18 cellular contexts compared by ENCODE assay signal in genomic region chr4:3684546-3684945, GRCh38.
"Had no signal": no experiment of that assay in that cellular context is flagged by ENCODE, and none has a peak within 500 bp of the region (broad histone marks: within the 10 kb centered on the region; RNA-seq: fewer than 3 reads in every experiment).

No MANE protein-coding gene starts in this region.

- H3K27me3 ChIP-seq: hepatocyte, right atrium auricular region, testis, tibial nerve had no signal

- H3K27ac Mint-ChIP-seq: dendritic cell treated with granulocyte-macrophage colony-stimulating factor and Interleukin-4, amounts not matched to agents 40 ng/mL and 50 ng/mL, for 4 days; effector memory CD8-positive, alpha-beta T cell; naive B cell; stimulated activated effector memory CD8-positive, alpha-beta T cell treated with anti-CD3 and anti-CD28 coated beads, Interleukin-12 subunit alpha, Interleukin-12 subunit beta, amount 100 ng/mL, for 72 hours; stimulated activated naive CD8-positive, alpha-beta T cell treated with anti-CD3 and anti-CD28 coated beads, Interleukin-15, Interleukin-2, amounts not matched to agents 100 ng/mL and 50 ng/mL, for 24 hours had no signal

- H3K4me2 ChIP-seq: hepatocyte, smooth muscle cell had no signal

- DNase-seq: effector memory CD8-positive, alpha-beta T cell; mesenchymal stem cell; midbrain; naive B cell; stimulated activated CD4-positive, alpha-beta T cell treated with anti-CD3 and anti-CD28 coated beads, Interleukin-4, amount 100 ng/mL, for 1 hour; stimulated activated CD8-positive, alpha-beta memory T cell treated with anti-CD3 and anti-CD28 coated beads, Interleukin-4, amount 100 ng/mL, for 48 hours; testis had no signal

- H3K36me3 Mint-ChIP-seq: naive B cell; stimulated activated effector memory CD8-positive, alpha-beta T cell treated with anti-CD3 and anti-CD28 coated beads, Interleukin-12 subunit alpha, Interleukin-12 subunit beta, amount 100 ng/mL, for 72 hours had no signal

- H3K4me3 ChIP-seq: esophagus muscularis mucosa, gastrocnemius medialis, hepatocyte, lung, right atrium auricular region, smooth muscle cell, testis, tibial nerve had no signal

- H2AFZ ChIP-seq: hepatocyte had no signal

- H3K9me3 Mint-ChIP-seq: dendritic cell treated with granulocyte-macrophage colony-stimulating factor and Interleukin-4, amounts not matched to agents 40 ng/mL and 50 ng/mL, for 4 days; effector memory CD8-positive, alpha-beta T cell; stimulated activated effector memory CD8-positive, alpha-beta T cell treated with anti-CD3 and anti-CD28 coated beads, Interleukin-12 subunit alpha, Interleukin-12 subunit beta, amount 100 ng/mL, for 72 hours; stimulated activated naive CD8-positive, alpha-beta T cell treated with anti-CD3 and anti-CD28 coated beads, Interleukin-15, Interleukin-2, amounts not matched to agents 100 ng/mL and 50 ng/mL, for 24 hours had no signal

- H3K27me3 Mint-ChIP-seq: stimulated activated naive CD8-positive, alpha-beta T cell treated with anti-CD3 and anti-CD28 coated beads, Interleukin-15, Interleukin-2, amounts not matched to agents 100 ng/mL and 50 ng/mL, for 24 hours had no signal

- H3K9me3 ChIP-seq: esophagus muscularis mucosa, gastrocnemius medialis, right atrium auricular region, testis, tibial nerve had no signal

- H3K36me3 ChIP-seq: esophagus muscularis mucosa, gastrocnemius medialis, right atrium auricular region, tibial nerve had no signal

- H3K4me1 ChIP-seq: gastrocnemius medialis, right atrium auricular region, testis, tibial nerve had no signal

- ATAC-seq: effector memory CD8-positive, alpha-beta T cell; gastrocnemius medialis; stimulated activated effector memory CD8-positive, alpha-beta T cell treated with anti-CD3 and anti-CD28 coated beads, Interleukin-12 subunit alpha, Interleukin-12 subunit beta, amount 100 ng/mL, for 72 hours had no signal

- H3K4me3 Mint-ChIP-seq: dendritic cell treated with granulocyte-macrophage colony-stimulating factor and Interleukin-4, amounts not matched to agents 40 ng/mL and 50 ng/mL, for 4 days; effector memory CD8-positive, alpha-beta T cell; naive B cell; stimulated activated effector memory CD8-positive, alpha-beta T cell treated with anti-CD3 and anti-CD28 coated beads, Interleukin-12 subunit alpha, Interleukin-12 subunit beta, amount 100 ng/mL, for 72 hours; stimulated activated naive CD8-positive, alpha-beta T cell treated with anti-CD3 and anti-CD28 coated beads, Interleukin-15, Interleukin-2, amounts not matched to agents 100 ng/mL and 50 ng/mL, for 24 hours had no signal

- H3K4me1 Mint-ChIP-seq: naive B cell; stimulated activated effector memory CD8-positive, alpha-beta T cell treated with anti-CD3 and anti-CD28 coated beads, Interleukin-12 subunit alpha, Interleukin-12 subunit beta, amount 100 ng/mL, for 72 hours had no signal

- H3K27ac ChIP-seq: epithelial cell of prostate, esophagus muscularis mucosa, gastrocnemius medialis, hepatocyte, right atrium auricular region, testis, tibial nerve had no signal
